Comparison of ENCODE assay signal across 10 cellular contexts in the genomic region with DNA sequence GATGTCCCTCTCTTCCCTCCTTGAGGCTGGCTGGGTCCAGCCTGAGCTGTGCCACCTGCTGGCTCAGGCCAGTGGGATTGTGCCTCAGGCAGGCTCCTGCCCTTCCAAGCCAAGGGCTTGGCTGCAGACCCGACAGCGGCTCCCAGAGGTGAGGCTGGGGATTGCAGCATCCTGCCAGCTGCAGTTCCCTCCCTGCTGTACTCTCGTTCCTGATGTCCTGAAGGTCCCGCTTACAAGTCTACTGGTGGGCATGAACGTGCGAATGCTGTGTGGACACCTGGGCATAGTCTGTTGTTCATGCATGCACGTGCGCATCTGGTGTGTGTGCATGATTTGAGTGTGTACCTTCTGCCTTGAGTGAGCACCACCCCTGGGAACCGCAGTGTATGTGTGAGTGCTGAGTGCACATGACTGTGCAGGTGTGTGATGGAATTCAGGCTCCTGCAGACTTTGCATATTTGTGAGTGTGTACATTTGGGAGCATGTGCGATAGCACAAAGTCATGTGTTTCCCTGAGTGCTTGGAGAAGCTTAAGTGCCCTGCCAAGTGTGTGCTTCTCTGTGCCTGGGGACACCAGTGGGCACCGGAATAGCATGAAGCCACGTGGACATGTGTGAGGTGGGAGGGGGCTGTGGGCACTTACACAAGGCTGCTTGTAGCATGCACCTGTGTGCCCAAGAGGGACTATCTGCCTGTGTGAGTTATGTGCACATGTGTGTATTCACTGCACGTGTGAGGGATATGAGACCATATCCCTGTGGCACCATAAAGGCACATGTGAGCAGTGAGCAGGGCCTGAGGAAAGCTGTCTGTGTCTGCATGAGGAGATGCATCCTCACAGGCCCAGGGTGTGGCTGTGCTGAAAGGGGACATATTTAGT. TPM values are rescaled to one million over a fixed set of nuclear protein-coding genes. Genes with fewer than 3 reads are reported as not detected.
DNase-seq lines count a peak whose midpoint lies in the region; ATAC-seq, FAIRE-seq and TF ChIP-seq lines count a peak whose summit lies in the region.
"Had no signal": no experiment of that assay in that cellular context is flagged by ENCODE, and none has a peak within 500 bp of the region (broad histone marks: within the 10 kb centered on the region; RNA-seq: fewer than 3 reads in every experiment).

No MANE protein-coding gene starts in this region.

- POLR2A ChIA-PET in CD8-positive, alpha-beta T cell (lab: Charles Lee) = no interaction called here

- TF ChIP-seq EP300 in stomach (IDR thresholded peaks at IDR 0.05) = no peak

- no peaks in the 10 kb centered on the region for H3K4me1 Mint-ChIP-seq in CD8-positive, alpha-beta T cell (ENCODE audit: low read depth)
- peaks cover 0 to 2% (median 0%) of the 10 kb centered on the region in 3 donors for H3K4me1 Mint-ChIP-seq in naive B cell

- ATAC-seq in CD8-positive, alpha-beta T cell = peak; percentile 61
- ATAC-seq in naive B cell (ENCODE audit: low read depth in 2 of 2) = no peak
- no peak for ATAC-seq in HG03520 (IDR thresholded peaks at IDR 0.05; ENCODE audit: unreplicated experiment)

- no peak overlapping the region for H3K4me3 Mint-ChIP-seq in CD8-positive, alpha-beta T cell
- no peak overlapping the region for H3K4me3 Mint-ChIP-seq in naive B cell

- FAIRE-seq in H54 (lab: Jason Lieb, UNC) = no peak

- H3K27me3 Mint-ChIP-seq in CD8-positive, alpha-beta T cell (ENCODE audit: low read depth) = peaks cover 19% of the 10 kb centered on the region
- H3K27me3 Mint-ChIP-seq in naive B cell = peaks cover 23 to 42% (median 34%) of the 10 kb centered on the region in 3 donors

- peaks cover 5% of the 10 kb centered on the region for H3K27me3 ChIP-seq in CD8-positive, alpha-beta T cell (ENCODE audit: insufficient read depth, low read length)
- H3K27me3 ChIP-seq in stomach = peaks cover 0 to 10% (median 0%) of the 10 kb centered on the region in 3 donors

- no peak overlapping the region for H3K27ac Mint-ChIP-seq in CD8-positive, alpha-beta T cell
- H3K27ac Mint-ChIP-seq in naive B cell = peak overlapping the region in 1 of 6 donors; percentile 15

- intact Hi-C loops in CD8-positive, alpha-beta T cell (cut with DNase I, micrococcal nuclease) = no loop called here
- intact Hi-C loops in stomach (cut with DNase I; ENCODE audit: low total_unique reads) = no loop called here

- no peaks in the 10 kb centered on the region for H3K4me1 ChIP-seq in CD8-positive, alpha-beta T cell (ENCODE audit: insufficient read depth, low read length)
- peaks cover 20 to 44% (median 31%) of the 10 kb centered on the region in 4 donors for H3K4me1 ChIP-seq in stomach

- H3K36me3 ChIP-seq in CD8-positive, alpha-beta T cell (ENCODE audit: insufficient read depth, low read length) = no peaks in the 10 kb centered on the region
- H3K36me3 ChIP-seq in stomach = no peaks in the 10 kb centered on the region

- H3K9me3 Mint-ChIP-seq in CD8-positive, alpha-beta T cell = no peaks in the 10 kb centered on the region
- H3K9me3 Mint-ChIP-seq in naive B cell = no peaks in the 10 kb centered on the region

- H3K4me3 ChIP-seq in CD8-positive, alpha-beta T cell (ENCODE audit: low read depth, low read length) = no peak overlapping the region
- no peak overlapping the region for H3K4me3 ChIP-seq in stomach
- H3K4me3 ChIP-seq: SK-N-MC had no signal

- H3K36me3 Mint-ChIP-seq in CD8-positive, alpha-beta T cell = no peaks in the 10 kb centered on the region
- no peaks in the 10 kb centered on the region for H3K36me3 Mint-ChIP-seq in naive B cell

- peak in 6 of 7 experiments; percentile 9 to 55 (median 34) for DNase-seq in CD8-positive, alpha-beta T cell
- DNase-seq in H54 (ENCODE audit: insufficient read length, low spot score) (peak; percentile 77), NCI-H748 treated with DMSO at 0.1 percent for 48 hours (lab: John Stamatoyannopoulos, UW) (peak; percentile 38), epithelial cell of prostate (ENCODE audit: low read depth, low spot score) (no peak), naive B cell (peak; percentile 7), stomach (peak; percentile 84)
- DNase-seq in activated CD8-positive, alpha-beta memory T cell treated with anti-CD3 and anti-CD28 coated beads for 48 hours (ENCODE audit: low read depth in 2 of 3, low spot score in 2 of 3) = peak; percentile 13 to 42 (median 27)

- WGBS in stomach, 5 donors = 18 to 28% (median 19%) methylated on average over 11 to 13 of the region's 13 CpGs

- H3K27ac ChIP-seq in CD8-positive, alpha-beta T cell (ENCODE audit: low read depth, low read length) = no peak overlapping the region
- H3K27ac ChIP-seq in epithelial cell of prostate (peak overlapping the region; percentile 87), stomach (peak overlapping the region in 1 of 5 donors; percentile 4)
- H3K27ac ChIP-seq: SK-N-MC had no signal

- TF ChIP-seq CTCF in CD8-positive, alpha-beta T cell (IDR thresholded peaks at IDR 0.05) = peak; percentile 66
- TF ChIP-seq CTCF in stomach (IDR thresholded peaks at IDR 0.05) = peak in 6 of 7 experiments; percentile 72 to 97 (median 92)

- H3K9me3 ChIP-seq in CD8-positive, alpha-beta T cell (ENCODE audit: low read length) = no peaks in the 10 kb centered on the region
- H3K9me3 ChIP-seq in stomach = no peaks in the 10 kb centered on the region

- TF ChIP-seq POLR2A in H54 (IDR thresholded peaks at IDR 0.05; ENCODE audit: low read depth, low read length) = no peak
- no peak for TF ChIP-seq POLR2A in stomach (IDR thresholded peaks at IDR 0.05)

- CTCF ChIA-PET in CD8-positive, alpha-beta T cell (lab: Charles Lee) = interaction anchor here (0.9 to 1.3 kb wide), 5 partner anchors 13 to 40 kb away, joined by 3 to 4 read pairs (median 3); no protein-coding TSS in a partner anchor

RNA-seq across cellular contexts. Expression of a gene that starts 19.3 kb away (rescaled TPM):
- not detected for total RNA-seq in CD8-positive, alpha-beta T cell
- polyA plus RNA-seq in naive B cell (ENCODE audit: low read depth in 6 of 6) (not detected), stomach (100 to 1,000 TPM in 2 of 3 donors, 1 to 10 TPM in 1; 6.4 to 214 (median 138) TPM)
- 100 to 1,000 TPM in 1 of 5 donors, 10 to 100 TPM in 2, not detected in 2; 47.0 to 186 (median 95.8) TPM for total RNA-seq in stomach
- total RNA-seq: temporal lobe had no signal

RNA-seq across cellular contexts. Expression of a gene that starts 22.0 kb away (rescaled TPM):
- not detected for total RNA-seq in CD8-positive, alpha-beta T cell
- not detected for polyA plus RNA-seq in naive B cell (ENCODE audit: low read depth in 6 of 6)
- total RNA-seq in stomach = under 1 TPM in 3 of 5 donors, not detected in 2; 0.29 to 0.45 (median 0.37) TPM
- 1 to 10 TPM in 2 of 3 donors, not detected in 1; 3.1 to 3.7 TPM for polyA plus RNA-seq in stomach
